Comparison of ENCODE assay signal across 8 cellular contexts in the genomic region with DNA sequence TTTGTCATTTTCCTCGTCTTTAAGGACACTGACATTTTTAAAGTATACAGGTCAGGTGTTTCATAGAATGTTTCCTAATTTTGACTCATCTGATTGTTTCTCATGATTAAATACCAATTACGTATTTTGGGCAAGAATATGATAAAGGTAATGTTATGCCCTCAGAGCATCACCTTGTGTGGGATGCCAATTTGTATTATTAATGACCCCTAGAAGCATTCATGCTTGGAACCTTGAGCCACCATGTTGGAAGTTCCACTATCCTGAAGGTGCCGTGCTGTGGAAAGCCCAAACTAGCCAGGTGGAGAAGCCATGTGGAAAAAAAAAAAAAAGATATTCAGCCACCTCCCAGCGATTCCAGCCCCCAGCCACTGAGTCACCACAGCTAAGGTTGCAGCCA. TPM values are rescaled to one million over a fixed set of nuclear protein-coding genes. Genes with fewer than 3 reads are reported as not detected.
"Had no signal": no experiment of that assay in that cellular context is flagged by ENCODE, and none has a peak within 500 bp of the region (broad histone marks: within the 10 kb centered on the region; RNA-seq: fewer than 3 reads in every experiment).

No MANE protein-coding gene starts in this region.

- H3K4me3 Mint-ChIP-seq: GM23338, HFFc6, IgD-negative memory B cell had no signal

- H3K9me3 ChIP-seq: HAP-1 had no signal

- H3K27ac Mint-ChIP-seq: GM23338, HFFc6 had no signal

- H3K9me3 Mint-ChIP-seq: HFFc6, IgD-negative memory B cell had no signal

- FAIRE-seq: HepG2 had no signal

- H3K4me2 ChIP-seq: GM23338 had no signal

- ATAC-seq: GM23338, HCT116, HepG2 had no signal

- DNase-seq: H7, HFFc6 had no signal

- H3K4me3 ChIP-seq: GM23338, HAP-1 had no signal

- H3K27ac ChIP-seq: HL-60 had no signal

- H3K36me3 Mint-ChIP-seq: IgD-negative memory B cell had no signal

- H3K36me3 ChIP-seq: HAP-1 had no signal

RNA-seq across cellular contexts. Expression of a gene that starts 34.4 kb away (rescaled TPM):
- total RNA-seq: HepG2 had no signal
- polyA plus RNA-seq: HepG2 had no signal
